ENCODE assay signal across 17 cellular contexts in genomic region chr17:75704963-75705875, GRCh38.
"Had no signal": no experiment of that assay in that cellular context is flagged by ENCODE, and none has a peak within 500 bp of the region (broad histone marks: within the 10 kb centered on the region; RNA-seq: fewer than 3 reads in every experiment).

No MANE protein-coding gene starts in this region.

- DNase-seq: activated CD4-positive, alpha-beta T cell treated with anti-CD3 and anti-CD28 coated beads, Interleukin-2, amount 50 U/mL, for 1 hour; activated CD4-positive, CD25-positive, alpha-beta regulatory T cell; activated effector memory CD4-positive, alpha-beta T cell treated with anti-CD3 and anti-CD28 coated beads, Interleukin-2, amount 50 U/mL, for 16 hours; activated naive CD8-positive, alpha-beta T cell treated with anti-CD3 and anti-CD28 coated beads for 36 hours; activated T-cell treated with anti-CD3 and anti-CD28 coated beads, Interleukin-2, amount 50 U/mL, for 1 hour; foreskin fibroblast; lower lobe of right lung; natural killer cell; spleen; stimulated activated CD4-positive, alpha-beta T cell treated with anti-CD3 and anti-CD28 coated beads, Interleukin-1b, Interleukin-23, amount 100 ng/mL, for 48 hours; stimulated activated naive B cell treated with anti-CD40 and anti-IgM and Interleukin-4, amounts not matched to agents 10 μg/mL and 1 μg/mL and 100 μg/mL, for 72 hours; T-helper 2 cell had no signal

- H3K27ac ChIP-seq: lower lobe of right lung had no signal

- FAIRE-seq: keratinocyte had no signal

- H3K4me1 Mint-ChIP-seq: activated naive CD8-positive, alpha-beta T cell treated with anti-CD3 and anti-CD28 coated beads for 36 hours had no signal

- H3K27ac Mint-ChIP-seq: activated naive CD8-positive, alpha-beta T cell treated with anti-CD3 and anti-CD28 coated beads for 36 hours; natural killer cell; progenitor cell of endocrine pancreas; stimulated activated naive B cell treated with anti-CD40 and anti-IgM and Interleukin-4, amounts not matched to agents 10 μg/mL and 1 μg/mL and 100 μg/mL, for 72 hours had no signal

- H3K9me3 Mint-ChIP-seq: activated naive CD8-positive, alpha-beta T cell treated with anti-CD3 and anti-CD28 coated beads for 36 hours; natural killer cell; stimulated activated naive B cell treated with anti-CD40 and anti-IgM and Interleukin-4, amounts not matched to agents 10 μg/mL and 1 μg/mL and 100 μg/mL, for 72 hours had no signal

- H3K27me3 ChIP-seq: esophagus muscularis mucosa, spleen, upper lobe of left lung had no signal

- ATAC-seq: lower lobe of right lung; natural killer cell; sciatic nerve; stimulated activated naive B cell treated with anti-CD40 and anti-IgM and Interleukin-4, amounts not matched to agents 10 μg/mL and 1 μg/mL and 100 μg/mL, for 72 hours had no signal

- H3K4me3 ChIP-seq: esophagus muscularis mucosa, lower lobe of right lung, spleen, upper lobe of left lung had no signal

- H3K27me3 Mint-ChIP-seq: activated naive CD8-positive, alpha-beta T cell treated with anti-CD3 and anti-CD28 coated beads for 36 hours; progenitor cell of endocrine pancreas; stimulated activated naive B cell treated with anti-CD40 and anti-IgM and Interleukin-4, amounts not matched to agents 10 μg/mL and 1 μg/mL and 100 μg/mL, for 72 hours had no signal

- H3K9me3 ChIP-seq: esophagus muscularis mucosa, lower lobe of right lung, spleen, upper lobe of left lung had no signal

- H3K4me3 Mint-ChIP-seq: activated naive CD8-positive, alpha-beta T cell treated with anti-CD3 and anti-CD28 coated beads for 36 hours; natural killer cell; stimulated activated naive B cell treated with anti-CD40 and anti-IgM and Interleukin-4, amounts not matched to agents 10 μg/mL and 1 μg/mL and 100 μg/mL, for 72 hours had no signal
